32 cellular contexts compared by ENCODE assay signal in the genomic region with DNA sequence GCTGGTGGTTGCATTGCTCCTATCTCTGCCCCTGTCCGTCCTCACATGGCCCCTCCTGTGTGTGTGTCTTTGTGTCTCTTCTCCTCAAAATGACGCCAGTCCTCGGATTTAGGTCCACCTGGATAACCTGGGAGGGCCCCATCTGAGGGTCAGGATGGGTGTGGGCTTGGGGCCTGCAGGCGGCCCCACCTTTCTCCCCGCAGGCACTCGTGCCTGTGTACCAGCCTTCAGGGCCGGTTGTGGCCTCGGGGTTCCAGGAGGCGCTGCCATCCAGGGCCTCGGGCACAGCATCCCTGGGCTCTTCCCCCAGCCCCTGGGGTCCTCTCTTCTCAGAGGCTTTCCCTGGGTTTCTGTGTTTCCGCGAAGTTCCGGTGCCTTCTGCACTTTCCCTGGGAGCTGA. TPM values are rescaled to one million over a fixed set of nuclear protein-coding genes. Genes with fewer than 3 reads are reported as not detected.
"Had no signal": no experiment of that assay in that cellular context is flagged by ENCODE, and none has a peak within 500 bp of the region (broad histone marks: within the 10 kb centered on the region; RNA-seq: fewer than 3 reads in every experiment).

No MANE protein-coding gene starts in this region.

- H3K36me3 ChIP-seq: colonic mucosa, gastrocnemius medialis had no signal

- H3K4me3 Mint-ChIP-seq: dendritic cell treated with granulocyte-macrophage colony-stimulating factor and Interleukin-4, amounts not matched to agents 40 ng/mL and 50 ng/mL, for 4 days; effector memory CD8-positive, alpha-beta T cell; endodermal cell; immature natural killer cell; mesothelial cell of epicardium had no signal

- H3K27me3 ChIP-seq: colonic mucosa, gastrocnemius medialis, hepatocyte had no signal

- H3K27ac Mint-ChIP-seq: dendritic cell treated with granulocyte-macrophage colony-stimulating factor and Interleukin-4, amounts not matched to agents 40 ng/mL and 50 ng/mL, for 4 days; effector memory CD8-positive, alpha-beta T cell; endodermal cell; immature natural killer cell; mesothelial cell of epicardium had no signal

- H3K27ac ChIP-seq: colonic mucosa, epithelial cell of prostate, esophagus squamous epithelium, gastrocnemius medialis, heart left ventricle, hepatocyte, left lung, lower lobe of right lung had no signal

- ATAC-seq: effector memory CD8-positive, alpha-beta T cell; esophagus mucosa; gastrocnemius medialis; heart left ventricle; left cardiac atrium; left lung; left ventricle myocardium superior; lower lobe of right lung; mucosa of descending colon had no signal

- H3K27me3 Mint-ChIP-seq: naive B cell had no signal

- H3K4me2 ChIP-seq: hepatocyte had no signal

- DNase-seq: colonic mucosa; cortex of kidney; effector CD8-positive, alpha-beta T cell; effector memory CD8-positive, alpha-beta T cell; endodermal cell; erythroblast; esophagus squamous epithelium; foreskin fibroblast; foreskin melanocyte; gastrocnemius medialis; heart left ventricle; hypothalamus; immature natural killer cell; left cardiac atrium; left lung; left ventricle myocardium superior; lower lobe of right lung; mesenchymal stem cell; mucosa of descending colon; naive B cell had no signal

- H3K36me3 Mint-ChIP-seq: mesothelial cell of epicardium had no signal

- H3K4me1 Mint-ChIP-seq: endodermal cell, mesothelial cell of epicardium had no signal

- H3K9me3 Mint-ChIP-seq: dendritic cell treated with granulocyte-macrophage colony-stimulating factor and Interleukin-4, amounts not matched to agents 40 ng/mL and 50 ng/mL, for 4 days; effector memory CD8-positive, alpha-beta T cell; endodermal cell; mesothelial cell of epicardium had no signal

- H3K79me2 ChIP-seq: hepatocyte had no signal

- H3K9me3 ChIP-seq: colonic mucosa, esophagus squamous epithelium, gastrocnemius medialis, heart left ventricle, left lung, lower lobe of right lung, mucosa of descending colon had no signal

- FAIRE-seq: endometrium, keratinocyte had no signal

- H2AFZ ChIP-seq: hepatocyte had no signal

- H3K4me3 ChIP-seq: colonic mucosa, esophagus squamous epithelium, gastrocnemius medialis, heart left ventricle, hepatocyte, left lung, lower lobe of right lung, mucosa of descending colon had no signal

RNA-seq across cellular contexts. Expression of a gene that starts 54.7 kb away (rescaled TPM):
- total RNA-seq: endodermal cell, glomerular endothelial cell, heart left ventricle, hepatocyte, kidney epithelial cell, left cardiac atrium, left ventricle myocardium superior, lower leg skin, mesenteric fat pad, mesothelial cell of epicardium, mucosa of descending colon, myocyte had no signal
- polyA plus RNA-seq: heart left ventricle, immature natural killer cell, keratinocyte had no signal
